In genomic region chr18:3794537-3795348, GRCh38 we compare ENCODE assay signal across 8 cellular contexts.
DNase-seq lines count a peak whose midpoint lies in the region; ATAC-seq and TF ChIP-seq lines count a peak whose summit lies in the region.

No MANE protein-coding gene starts in this region.

- H3K4me3 ChIP-seq in coronary artery = no peak overlapping the region

- no peak for ATAC-seq in GM18867 (IDR thresholded peaks at IDR 0.05; ENCODE audit: unreplicated experiment)

- DNase-seq in DMS53 (lab: John Stamatoyannopoulos, UW) = peak; percentile 22
- no peak for DNase-seq in DMS53 treated with DMSO at 0.1 percent for 48 hours (lab: John Stamatoyannopoulos, UW; ENCODE audit: unreplicated experiment)
- peak; percentile 59 for DNase-seq in epithelial cell of prostate (ENCODE audit: low read depth, low spot score)
- peak; percentile 73 for DNase-seq in renal cortical epithelial cell (ENCODE audit: low read depth)
- no peak for DNase-seq in coronary artery (ENCODE audit: low spot score)
- DNase-seq in DMS79 (lab: John Stamatoyannopoulos, UW) = no peak

- TF ChIP-seq CTCF in coronary artery (IDR thresholded peaks at IDR 0.05) = no peak

- peak overlapping the region; percentile 42 for H3K27ac ChIP-seq in epithelial cell of prostate
- no peak overlapping the region for H3K27ac ChIP-seq in coronary artery

TF ChIP-seq in PFSK-1, 5 proteins besides CTCF, POLR2A, EP300 and RAD21:
- TF ChIP-seq FOXP2 (optimal IDR thresholded peaks at IDR 0.05; ENCODE audit: borderline replicate concordance, extremely low read depth, extremely low read length, insufficient read depth) = no peak
- 0 out of 2 replicates have a peak, but pooled peaks have one; percentile 42 for TF ChIP-seq SIN3A (IDR thresholded peaks at IDR 0.05; ENCODE audit: borderline replicate concordance, insufficient read depth, low read length)

Comparison
In these comparisons a context has a peak if more than half of its experiments do, and no peak if none do; other contexts are left out.
1. DNase-seq: peak in DMS53 (single experiment), epithelial cell of prostate (single experiment) and renal cortical epithelial cell (single experiment); none in DMS53 treated with DMSO at 0.1 percent for 48 hours (single experiment), coronary artery (single experiment) and DMS79 (single experiment).